14 cellular contexts compared by ENCODE assay signal in the genomic region with DNA sequence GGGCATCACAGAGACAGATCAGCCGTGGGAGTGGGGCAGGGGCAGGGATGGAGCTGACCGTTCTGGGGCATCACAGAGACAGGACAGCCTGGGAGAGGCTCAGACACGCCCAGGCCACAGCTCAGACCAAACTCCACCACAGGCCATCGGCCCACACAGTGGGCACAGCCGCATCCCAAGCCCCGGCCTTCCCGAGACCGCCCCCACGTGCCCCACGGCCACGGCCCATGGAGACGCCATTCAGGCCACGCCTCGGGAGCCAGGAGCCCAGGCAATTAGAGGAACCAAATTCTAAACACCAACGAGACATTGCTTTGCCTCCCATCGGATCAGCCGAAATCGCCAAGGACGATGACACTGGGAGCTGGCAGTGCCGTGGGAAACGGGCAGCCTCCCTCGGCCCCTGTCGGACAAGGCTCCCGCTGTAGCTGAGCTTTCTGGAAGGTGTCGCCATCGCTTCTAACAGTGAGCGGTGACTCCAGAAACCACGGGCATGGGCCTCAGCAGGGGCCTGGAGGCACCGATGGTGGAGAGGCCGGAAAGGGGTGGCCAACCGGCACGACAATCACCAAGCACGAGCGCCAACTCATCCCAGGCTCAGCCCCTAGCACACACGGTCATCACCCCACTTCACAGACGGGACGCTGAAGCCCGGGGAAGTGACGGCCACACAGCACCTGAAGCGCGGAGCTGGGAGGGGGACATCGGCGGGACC. TPM values are rescaled to one million over a fixed set of nuclear protein-coding genes. Genes with fewer than 3 reads are reported as not detected.
DNase-seq lines count a peak whose midpoint lies in the region; ATAC-seq, FAIRE-seq and TF ChIP-seq lines count a peak whose summit lies in the region.
"Had no signal": no experiment of that assay in that cellular context is flagged by ENCODE, and none has a peak within 500 bp of the region (broad histone marks: within the 10 kb centered on the region; RNA-seq: fewer than 3 reads in every experiment).

No MANE protein-coding gene starts in this region.

- FAIRE-seq in astrocyte (lab: Jason Lieb, UNC), result no peak

- H3K27ac ChIP-seq in right atrium auricular region (peak overlapping the region; percentile 84 to 90), astrocyte (ENCODE audit: low read depth, low read length) (no peak overlapping the region), muscle layer of duodenum (ENCODE audit: low read length) (peak overlapping the region; percentile 45), uterus (peak overlapping the region; percentile 80 to 88)
- H3K27ac ChIP-seq: epithelial cell of prostate, parathyroid adenoma had no signal

- H3K9me3 ChIP-seq in right atrium auricular region, result no peaks in the 10 kb centered on the region
- H3K9me3 ChIP-seq in astrocyte (ENCODE audit: insufficient read depth, low read depth, low read length), result no peaks in the 10 kb centered on the region
- no peaks in the 10 kb centered on the region for H3K9me3 ChIP-seq in muscle layer of duodenum (ENCODE audit: control insufficient read depth in 1 of 2, low read length in 2 of 2)
- no peaks in the 10 kb centered on the region for H3K9me3 ChIP-seq in uterus

- H3K4me3 ChIP-seq in right atrium auricular region (peak overlapping the region in 1 of 2 donors; percentile 87), astrocyte (ENCODE audit: insufficient read depth, low read depth, low read length) (no peak overlapping the region), muscle layer of duodenum (ENCODE audit: low read depth in 1 of 2, low read length in 2 of 2) (peak overlapping the region; percentile 37 to 43), uterus (no peak overlapping the region)

- no peak overlapping the region for H2AFZ ChIP-seq in astrocyte (ENCODE audit: low read depth, low read length)
- H2AFZ ChIP-seq: parathyroid adenoma had no signal

- intact Hi-C loops in Right ventricle myocardium superior (cut with DNase I), result no loop called here
- intact Hi-C loops in uterus (cut with DNase I; ENCODE audit: low total_unique reads), result no loop called here
- intact Hi-C loops in Calu3 (cut with micrococcal nuclease; ENCODE audit: unreplicated experiment), result no loop called here

- TF ChIP-seq POLR2A in uterus (IDR thresholded peaks at IDR 0.05), result no peak

- no peak overlapping the region for H3K9ac ChIP-seq in astrocyte (ENCODE audit: low read length)
- H3K9ac ChIP-seq: parathyroid adenoma had no signal

- peak overlapping the region; percentile 98 for H3K4me2 ChIP-seq in astrocyte (ENCODE audit: low read length)

- no peak for DNase-seq in right atrium auricular region (ENCODE audit: low spot score)
- no peak for DNase-seq in Right ventricle myocardium superior
- DNase-seq in astrocyte (ENCODE audit: low read depth), result no peak
- no peak for DNase-seq in uterus
- no peak for DNase-seq in AG08395 (ENCODE audit: low spot score)
- no peak for DNase-seq in Calu3
- DNase-seq: activated CD4-positive, alpha-beta T cell treated with anti-CD3 and anti-CD28 coated beads for 4 hours; amygdala; KBM-7; NCI-H2171 treated with DMSO at 0.1 percent for 48 hours had no signal

- peaks cover 58% of the 10 kb centered on the region for H4K20me1 ChIP-seq in astrocyte (ENCODE audit: insufficient read depth, low read length)

- peaks cover 11% of the 10 kb centered on the region for H3K36me3 ChIP-seq in right atrium auricular region
- H3K36me3 ChIP-seq in astrocyte (ENCODE audit: insufficient read depth, low read length), result no peaks in the 10 kb centered on the region
- peaks cover 0 to 3% of the 10 kb centered on the region in 2 donors for H3K36me3 ChIP-seq in muscle layer of duodenum (ENCODE audit: control insufficient read depth in 1 of 2, insufficient read depth in 2 of 2, low read length in 2 of 2)
- H3K36me3 ChIP-seq in uterus, result no peaks in the 10 kb centered on the region

- no TSS peak for BruUV-seq in Calu3 (replicated peaks; lab: Mats Ljungman, UMichigan)

- H3K27me3 ChIP-seq in right atrium auricular region, result no peaks in the 10 kb centered on the region
- H3K27me3 ChIP-seq in astrocyte (ENCODE audit: insufficient read depth, low read length), result no peaks in the 10 kb centered on the region
- no peaks in the 10 kb centered on the region for H3K27me3 ChIP-seq in muscle layer of duodenum (ENCODE audit: low read depth, low read length)
- no peaks in the 10 kb centered on the region for H3K27me3 ChIP-seq in uterus

- H3K4me1 Mint-ChIP-seq in astrocyte (ENCODE audit: low read depth, unreplicated experiment) (no peaks in the 10 kb centered on the region), Calu3 (ENCODE audit: low read depth, unreplicated experiment) (no peaks in the 10 kb centered on the region)

- H3K9me3 Mint-ChIP-seq in astrocyte (ENCODE audit: unreplicated experiment), result no peaks in the 10 kb centered on the region
- no peaks in the 10 kb centered on the region for H3K9me3 Mint-ChIP-seq in Calu3 (ENCODE audit: low read depth, unreplicated experiment)

- H3K27me3 Mint-ChIP-seq in astrocyte (ENCODE audit: low read depth, unreplicated experiment) (no peaks in the 10 kb centered on the region), Calu3 (ENCODE audit: unreplicated experiment) (no peaks in the 10 kb centered on the region)

- ATAC-seq in Right ventricle myocardium superior (ENCODE audit: poor library complexity) (no peak), GM19351 (IDR thresholded peaks at IDR 0.05; ENCODE audit: unreplicated experiment) (no peak)

- H3K27ac Mint-ChIP-seq in astrocyte (ENCODE audit: unreplicated experiment) (no peak overlapping the region), Calu3 (ENCODE audit: unreplicated experiment) (no peak overlapping the region)

- TF ChIP-seq CTCF in right atrium auricular region (IDR thresholded peaks at IDR 0.05) (no peak), astrocyte (IDR thresholded peaks at IDR 0.05; ENCODE audit: insufficient read depth, low read depth, low read length) (no peak), uterus (IDR thresholded peaks at IDR 0.05) (no peak), Calu3 (IDR thresholded peaks at IDR 0.05; ENCODE audit: unreplicated experiment) (no peak)

- H3K4me1 ChIP-seq in right atrium auricular region (peaks cover 0 to 35% of the 10 kb centered on the region in 2 donors), astrocyte (ENCODE audit: insufficient read depth, low read length) (peaks cover 7% of the 10 kb centered on the region), muscle layer of duodenum (ENCODE audit: control insufficient read depth in 1 of 2, insufficient read depth in 2 of 2, low read length in 2 of 2) (peaks cover 0 to 23% of the 10 kb centered on the region in 2 donors), uterus (peaks cover 0 to 10% of the 10 kb centered on the region in 2 donors)

- CTCF ChIA-PET in Calu3 (lab: Charles Lee), result no interaction called here

- peaks cover 72% of the 10 kb centered on the region for H3K79me2 ChIP-seq in astrocyte (ENCODE audit: insufficient read depth, low read length)

- H3K36me3 Mint-ChIP-seq in astrocyte (ENCODE audit: low read depth, unreplicated experiment) (no peaks in the 10 kb centered on the region), Calu3 (ENCODE audit: insufficient read depth, unreplicated experiment) (peaks cover 23% of the 10 kb centered on the region)

- no peak overlapping the region for H3K4me3 Mint-ChIP-seq in astrocyte (ENCODE audit: unreplicated experiment)
- no peak overlapping the region for H3K4me3 Mint-ChIP-seq in Calu3 (ENCODE audit: low read depth, unreplicated experiment)

RNA-seq across cellular contexts. Expression of gene PIP5K1C, which starts 2.4 kb away (rescaled TPM):
- 10 to 100 TPM; 31.3 to 45.8 TPM for total RNA-seq in right atrium auricular region
- 31.6 TPM for total RNA-seq in Right ventricle myocardium superior
- 42.0 and 44.2 TPM in 2 replicates for total RNA-seq in astrocyte
- 10 to 100 TPM in 3 of 4 donors, 1 to 10 TPM in 1; 6.2 to 77.5 (median 33.2) TPM for total RNA-seq in uterus
- 23.6 and 26.3 TPM in 2 replicates for total RNA-seq in Calu3 (2022)

RNA-seq across cellular contexts. Expression of gene TJP3, which starts 10.4 kb away (rescaled TPM):
- total RNA-seq in right atrium auricular region (1 to 10 TPM in 1 of 2 donors, not detected in 1; 1.1 TPM), Right ventricle myocardium superior (not detected), astrocyte (0.58 and 2.0 TPM in 2 replicates), uterus (1 to 10 TPM in 3 of 4 donors, under 1 TPM in 1; 0.37 to 7.4 (median 3.9) TPM), Calu3 (2022) (84.8 and 111 TPM in 2 replicates)

Comparison
In these comparisons a context has a peak if more than half of its experiments do, and no peak if none do; other contexts are left out.
1. H3K4me3 ChIP-seq: peak in muscle layer of duodenum (2 of 2); none in astrocyte (single experiment) and uterus (0 of 2).
2. RNA of gene TJP3, which starts 10.4 kb away (total RNA-seq): 84.8 to 111 TPM in Calu3; 0.37 to 7.4 TPM in uterus, 0.58 to 2.0 TPM in astrocyte, 1.1 TPM in right atrium auricular region and not detected in Right ventricle myocardium superior (single experiment); every median in the first group is over 10 times any median in the second.